8 cellular contexts compared by ENCODE assay signal in genomic region chrX:51395807-51396728, GRCh38.
DNase-seq lines count a peak whose midpoint lies in the region; ATAC-seq, FAIRE-seq and TF ChIP-seq lines count a peak whose summit lies in the region.

No MANE protein-coding gene starts in this region.

- no peak for ATAC-seq in GM19463 (IDR thresholded peaks at IDR 0.05; ENCODE audit: unreplicated experiment)
- no peak for ATAC-seq in HG03460 (IDR thresholded peaks at IDR 0.05; ENCODE audit: unreplicated experiment)
- no peak for ATAC-seq in HG02678 (IDR thresholded peaks at IDR 0.05; ENCODE audit: unreplicated experiment)

- TF ChIP-seq CTCF in GM13977 (IDR thresholded peaks at IDR 0.05; ENCODE audit: extremely low read depth, insufficient read depth, missing control alignments) (peak; percentile 13), bronchial epithelial cell (IDR thresholded peaks at IDR 0.05; ENCODE audit: insufficient read depth, low read length, severe bottlenecking) (no peak)

- no peak for DNase-seq in GM13977 (ENCODE audit: low spot score)
- peak; percentile 20 for DNase-seq in T-helper 22 cell (ENCODE audit: low read depth)
- DNase-seq in bronchial epithelial cell (ENCODE audit: low read depth): no peak
- peak; percentile 3 for DNase-seq in medulla oblongata (ENCODE audit: extremely low spot score)
- DNase-seq in stimulated activated CD8-positive, alpha-beta memory T cell treated with anti-CD3 and anti-CD28 coated beads, Interleukin-15, amount 100 ng/mL, for 48 hours (ENCODE audit: low read depth in 2 of 2): peak; percentile 27 to 28

- in situ Hi-C loops in GM13977 (cut with MboI; ENCODE audit: low pct_unique_long_range_greater_than_20kb, low sequenced_read_pairs, unreplicated experiment): no loop called here

- no peak for FAIRE-seq in bronchial epithelial cell (lab: Jason Lieb, UNC)

- no peaks in the 10 kb centered on the region for H3K27me3 ChIP-seq in bronchial epithelial cell (ENCODE audit: control insufficient read depth, insufficient read depth, low read length)

- peak overlapping the region; percentile 21 for H3K4me3 ChIP-seq in bronchial epithelial cell (ENCODE audit: low read depth, low read length)

- no peaks in the 10 kb centered on the region for H3K36me3 ChIP-seq in bronchial epithelial cell (ENCODE audit: control insufficient read depth, insufficient read depth, low read length)

Comparison
In these comparisons a context has a peak if more than half of its experiments do, and no peak if none do; other contexts are left out.
1. DNase-seq: peak in T-helper 22 cell (single experiment), medulla oblongata (single experiment) and stimulated activated CD8-positive, alpha-beta memory T cell treated with anti-CD3 and anti-CD28 coated beads, Interleukin-15, amount 100 ng/mL, for 48 hours (2 of 2); none in GM13977 (single experiment) and bronchial epithelial cell (single experiment).